Comparison of ENCODE assay signal across 13 cellular contexts in genomic region chr19:18788782-18789421, GRCh38. TPM values are rescaled to one million over a fixed set of nuclear protein-coding genes. Genes with fewer than 3 reads are reported as not detected.
DNase-seq lines count a peak whose midpoint lies in the region; ATAC-seq and TF ChIP-seq lines count a peak whose summit lies in the region.
"Had no signal": no experiment of that assay in that cellular context is flagged by ENCODE, and none has a peak within 500 bp of the region (broad histone marks: within the 10 kb centered on the region; RNA-seq: fewer than 3 reads in every experiment).

No MANE protein-coding gene starts in this region.

- peaks cover 9% of the 10 kb centered on the region for H3K27me3 ChIP-seq in CD4-positive, CD25-positive, alpha-beta regulatory T cell (ENCODE audit: control insufficient read depth, insufficient read depth, low read length)

- peaks cover 0 to 5% (median 0%) of the 10 kb centered on the region in 7 donors for H3K9me3 Mint-ChIP-seq in CD4-positive, CD25-positive, alpha-beta regulatory T cell
- H3K9me3 Mint-ChIP-seq in HFFc6 (no peaks in the 10 kb centered on the region), brain (peaks cover 0 to 32% (median 26%) of the 10 kb centered on the region in 5 experiments)
- no peaks in the 10 kb centered on the region for H3K9me3 Mint-ChIP-seq in naive thymus-derived CD8-positive, alpha-beta T cell

- no peaks in the 10 kb centered on the region for H3K36me3 Mint-ChIP-seq in CD4-positive, CD25-positive, alpha-beta regulatory T cell
- H3K36me3 Mint-ChIP-seq in HFFc6 (ENCODE audit: low read depth) (no peaks in the 10 kb centered on the region), brain (peaks cover 6% of the 10 kb centered on the region)
- peaks cover 0 to 4% (median 0%) of the 10 kb centered on the region in 3 donors for H3K36me3 Mint-ChIP-seq in naive thymus-derived CD8-positive, alpha-beta T cell

- H3K4me1 ChIP-seq in CD4-positive, CD25-positive, alpha-beta regulatory T cell (ENCODE audit: control insufficient read depth, insufficient read depth, low read length, poor library complexity, severe bottlenecking) = peaks cover 43% of the 10 kb centered on the region

- peaks cover 0 to 48% (median 20%) of the 10 kb centered on the region in 4 donors for H3K4me1 Mint-ChIP-seq in CD4-positive, CD25-positive, alpha-beta regulatory T cell
- H3K4me1 Mint-ChIP-seq in HFFc6 (ENCODE audit: low read depth) (peaks cover 12% of the 10 kb centered on the region), brain (peaks cover 20% of the 10 kb centered on the region)
- peaks cover 20 to 59% (median 51%) of the 10 kb centered on the region in 4 donors for H3K4me1 Mint-ChIP-seq in naive thymus-derived CD8-positive, alpha-beta T cell

- POLR2A ChIA-PET in naive thymus-derived CD8-positive, alpha-beta T cell (lab: Charles Lee) = no interaction called here

- no peak overlapping the region for H3K27ac ChIP-seq in CD4-positive, CD25-positive, alpha-beta regulatory T cell (ENCODE audit: insufficient read depth, low read length, poor library complexity, severe bottlenecking)
- H3K27ac ChIP-seq: neutrophil had no signal

- ATAC-seq in CD4-positive, CD25-positive, alpha-beta regulatory T cell (ENCODE audit: low read depth in 2 of 2) = no peak
- peak in 1 of 2 donors; percentile 4 for ATAC-seq in naive thymus-derived CD8-positive, alpha-beta T cell
- ATAC-seq in HG03460 (IDR thresholded peaks at IDR 0.05; ENCODE audit: unreplicated experiment) = no peak

- H3K36me3 ChIP-seq in CD4-positive, CD25-positive, alpha-beta regulatory T cell (ENCODE audit: control insufficient read depth, insufficient read depth, low read length) = no peaks in the 10 kb centered on the region
- H3K36me3 ChIP-seq: neutrophil had no signal

- no peak for TF ChIP-seq CTCF in HFFc6 (IDR thresholded peaks at IDR 0.05)
- no peak for TF ChIP-seq CTCF in brain (conservative IDR thresholded peaks at IDR 0.05)

- no peak for DNase-seq in CD4-positive, CD25-positive, alpha-beta regulatory T cell
- no peak for DNase-seq in HFFc6
- no peak for DNase-seq in naive thymus-derived CD8-positive, alpha-beta T cell
- DNase-seq in NCI-H526 treated with DMSO at 0.1 percent for 48 hours (lab: John Stamatoyannopoulos, UW) = no peak
- no peak for DNase-seq in stimulated activated CD4-positive, alpha-beta T cell treated with anti-CD3 and anti-CD28 coated beads, Interleukin-15, amount 100 ng/mL, for 24 hours
- no peak for DNase-seq in superior temporal gyrus (ENCODE audit: extremely low spot score)
- DNase-seq: cerebellar nuclear complex, NCI-H2081, T-helper 9 cell had no signal

- no peak overlapping the region for H3K27ac Mint-ChIP-seq in CD4-positive, CD25-positive, alpha-beta regulatory T cell
- H3K27ac Mint-ChIP-seq in HFFc6 (no peak overlapping the region), brain (no peak overlapping the region)
- H3K27ac Mint-ChIP-seq in naive thymus-derived CD8-positive, alpha-beta T cell = peak overlapping the region in 3 of 10 donors; percentile 7 to 82 (median 59)

- H3K9me3 ChIP-seq in CD4-positive, CD25-positive, alpha-beta regulatory T cell (ENCODE audit: control insufficient read depth in 2 of 2, low read length in 2 of 2) = no peaks in the 10 kb centered on the region
- H3K9me3 ChIP-seq: neutrophil had no signal

- peak overlapping the region in 3 of 4 donors; percentile 72 to 91 (median 84) for H3K4me3 Mint-ChIP-seq in CD4-positive, CD25-positive, alpha-beta regulatory T cell
- H3K4me3 Mint-ChIP-seq in HFFc6 (peak overlapping the region; percentile 68; the same call in 1 of the 2 replicates), brain (peak overlapping the region; percentile 44 to 81 (median 66))
- peak overlapping the region; percentile 64 to 95 (median 83) for H3K4me3 Mint-ChIP-seq in naive thymus-derived CD8-positive, alpha-beta T cell

- H3K27me3 Mint-ChIP-seq in CD4-positive, CD25-positive, alpha-beta regulatory T cell = peaks cover 76% of the 10 kb centered on the region
- peaks cover 41% of the 10 kb centered on the region for H3K27me3 Mint-ChIP-seq in HFFc6 (ENCODE audit: insufficient read depth)
- peaks cover 98% of the 10 kb centered on the region for H3K27me3 Mint-ChIP-seq in brain
- H3K27me3 Mint-ChIP-seq in naive thymus-derived CD8-positive, alpha-beta T cell = peaks cover 29 to 77% (median 62%) of the 10 kb centered on the region in 5 donors

- no peak overlapping the region for H3K4me3 ChIP-seq in CD4-positive, CD25-positive, alpha-beta regulatory T cell (ENCODE audit: low read depth, low read length)

RNA-seq across cellular contexts. Expression of gene COMP, which starts 2.2 kb away (rescaled TPM):
- total RNA-seq in CD4-positive, CD25-positive, alpha-beta regulatory T cell = not detected
- not detected for polyA plus RNA-seq in CD4-positive, CD25-positive, alpha-beta regulatory T cell
- 1 to 10 TPM in 3 of 6 experiments, under 1 TPM in 3; 0.67 to 6.1 (median 0.98) TPM for total RNA-seq in HFFc6 (2021; fragmentation: NEBNext Ultra II Directional; extraction: Animal tissue kit (Norgen Biotek cat#: 25700))
- polyA plus RNA-seq in brain (ENCODE audit: insufficient read depth, low read depth, low replicate concordance) = not detected
- total RNA-seq in naive thymus-derived CD8-positive, alpha-beta T cell = not detected
- polyA plus RNA-seq in naive thymus-derived CD8-positive, alpha-beta T cell = not detected
- total RNA-seq: kidney epithelial cell had no signal

RNA-seq across cellular contexts. Expression of gene UPF1, which starts 42.9 kb away (rescaled TPM):
- 140 TPM for total RNA-seq in CD4-positive, CD25-positive, alpha-beta regulatory T cell
- 10 to 100 TPM in 2 of 4 donors, 1 to 10 TPM in 2; 8.6 to 11.9 (median 9.8) TPM for polyA plus RNA-seq in CD4-positive, CD25-positive, alpha-beta regulatory T cell
- total RNA-seq in HFFc6 (2021; fragmentation: NEBNext Ultra II Directional; extraction: Animal tissue kit (Norgen Biotek cat#: 25700)) = 10 to 100 TPM; 46.3 to 54.7 (median 51.4) TPM
- polyA plus RNA-seq in brain (ENCODE audit: insufficient read depth, low read depth, low replicate concordance) = 57.2 TPM
- total RNA-seq in naive thymus-derived CD8-positive, alpha-beta T cell = 100 to 1,000 TPM; 109 to 112 TPM
- polyA plus RNA-seq in naive thymus-derived CD8-positive, alpha-beta T cell = 10 to 100 TPM in 1 of 3 donors, 1 to 10 TPM in 2; 7.5 to 28.4 (median 9.5) TPM
